In the genomic region with DNA sequence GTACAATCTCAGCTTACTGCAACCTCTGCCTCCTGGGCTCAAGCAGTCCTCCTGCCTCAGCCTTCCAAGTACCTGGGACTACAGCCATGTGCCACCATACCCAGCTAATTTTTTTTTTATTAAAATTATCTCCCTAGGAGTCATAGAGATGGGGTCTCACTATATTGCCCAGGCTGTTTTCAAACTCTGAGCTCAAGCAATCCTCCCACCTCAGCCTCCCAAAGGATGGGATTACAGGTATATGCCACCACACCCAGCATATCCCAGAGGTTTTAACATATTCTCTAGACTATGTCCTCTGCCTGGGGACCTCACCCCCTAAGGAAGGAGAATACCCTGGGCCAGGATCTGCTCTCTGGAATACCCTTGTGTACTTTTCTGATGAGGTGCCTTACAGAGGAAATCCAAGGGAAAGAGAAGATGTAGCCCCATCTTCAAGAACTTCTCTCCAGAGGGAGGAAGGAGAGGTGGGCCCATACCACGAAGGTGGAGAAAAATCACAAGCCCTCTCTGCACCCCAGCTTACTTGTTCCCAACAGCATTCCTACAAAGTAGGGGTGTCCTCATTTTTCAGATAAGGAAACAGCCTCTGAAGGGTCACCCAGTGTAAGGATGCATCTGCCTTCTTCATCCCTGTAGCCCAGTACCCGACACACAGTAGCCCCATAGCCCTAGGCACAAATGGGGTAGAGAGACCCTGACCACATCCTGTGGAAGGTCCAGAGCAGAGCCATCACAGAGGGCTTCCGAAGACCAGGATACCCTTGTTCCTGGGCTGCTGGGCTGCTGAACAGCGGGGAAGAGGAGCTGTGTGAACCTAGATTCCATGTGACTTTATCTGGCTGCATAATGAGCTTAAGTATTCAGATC, we compare ENCODE assay signal across 9 cellular contexts.
DNase-seq lines count a peak whose midpoint lies in the region; ATAC-seq and TF ChIP-seq lines count a peak whose summit lies in the region.
"Had no signal": no experiment of that assay in that cellular context is flagged by ENCODE, and none has a peak within 500 bp of the region (broad histone marks: within the 10 kb centered on the region; RNA-seq: fewer than 3 reads in every experiment).

No MANE protein-coding gene starts in this region.

- POLR2A ChIA-PET in activated B cell treated with CpG ODN at 0.5 μM for 24 hours (lab: Charles Lee), result interaction anchor here (0.9 to 3.7 kb wide), 13 partner anchors 9 to 224 kb away, joined by 3 to 32 read pairs (median 9); a partner anchor contains a TSS

- TF ChIP-seq CTCF in activated B cell treated with CpG ODN at 0.5 μM for 24 hours (IDR thresholded peaks at IDR 0.05), result no peak

- DNase-seq in CD4-positive, CD25-positive, alpha-beta regulatory T cell, result no peak
- DNase-seq in activated B cell treated with CpG ODN at 0.5 μM for 24 hours (no peak), GM19240 (ENCODE audit: insufficient read length, low spot score) (no peak), kidney glomerular epithelial cell (lab: John Stamatoyannopoulos, UW) (no peak)
- DNase-seq in activated CD4-positive, CD25-positive, alpha-beta regulatory T cell (lab: John Stamatoyannopoulos, UW), result no peak
- no peak for DNase-seq in stimulated activated CD4-positive, alpha-beta T cell treated with anti-CD3 and anti-CD28 coated beads, Interleukin-4, amount 100 ng/mL, for 1 hour
- DNase-seq: GDM1 had no signal

- H3K4me3 Mint-ChIP-seq in CD4-positive, CD25-positive, alpha-beta regulatory T cell, result peak overlapping the region in 3 of 4 donors; percentile 45 to 69 (median 53)
- H3K4me3 Mint-ChIP-seq in activated B cell treated with CpG ODN at 0.5 μM for 24 hours, result peak overlapping the region; percentile 72

- H3K4me1 ChIP-seq in CD4-positive, CD25-positive, alpha-beta regulatory T cell (ENCODE audit: control insufficient read depth, insufficient read depth, low read length, poor library complexity, severe bottlenecking), result peaks cover 26% of the 10 kb centered on the region
- peaks cover 56% of the 10 kb centered on the region for H3K4me1 ChIP-seq in mesodermal cell (ENCODE audit: control insufficient read depth, insufficient read depth, low read length, poor library complexity, severe bottlenecking)

- 59 to 79% methylated on average over 1 to 2 of the region's 4 CpGs for WGBS in mesodermal cell (ENCODE audit: insufficient coverage in 2 of 2), 2 experiments

- no peaks in the 10 kb centered on the region for H3K36me3 ChIP-seq in CD4-positive, CD25-positive, alpha-beta regulatory T cell (ENCODE audit: control insufficient read depth, insufficient read depth, low read length)
- peaks cover 6% of the 10 kb centered on the region for H3K36me3 ChIP-seq in mesodermal cell (ENCODE audit: control insufficient read depth, insufficient read depth, low read length)

- no peak for ATAC-seq in CD4-positive, CD25-positive, alpha-beta regulatory T cell (ENCODE audit: low read depth in 2 of 2)
- ATAC-seq in GM21529 (IDR thresholded peaks at IDR 0.05; ENCODE audit: unreplicated experiment) (peak; percentile 28), activated B cell treated with CpG ODN at 0.5 μM for 24 hours (ENCODE audit: low read depth) (peak; percentile 6)

- peak overlapping the region; percentile 59 for H3K4me3 ChIP-seq in CD4-positive, CD25-positive, alpha-beta regulatory T cell (ENCODE audit: low read depth, low read length)
- H3K4me3 ChIP-seq in mesodermal cell (ENCODE audit: extremely low read depth, insufficient read depth, low read length, poor library complexity, severe bottlenecking), result no peak overlapping the region

- CTCF ChIA-PET in activated B cell treated with CpG ODN at 0.5 μM for 24 hours (lab: Charles Lee), result interaction anchor here (0.7 to 2.0 kb wide), 7 partner anchors 14 to 148 kb away, joined by 3 to 6 read pairs (median 4); no protein-coding TSS in a partner anchor

- peak overlapping the region; percentile 5 for H3K27ac ChIP-seq in CD4-positive, CD25-positive, alpha-beta regulatory T cell (ENCODE audit: insufficient read depth, low read length, poor library complexity, severe bottlenecking)
- peak overlapping the region; percentile 62 for H3K27ac ChIP-seq in mesodermal cell (ENCODE audit: low read depth, low read length, severe bottlenecking)

- intact Hi-C loops in activated B cell treated with CpG ODN at 0.5 μM for 24 hours (cut with micrococcal nuclease), result loop anchor here (1.0 to 10.0 kb wide), 7 partner anchors 10 to 580 kb away; no protein-coding TSS in a partner anchor

- peak overlapping the region; percentile 78 to 85 (median 84) for H3K27ac Mint-ChIP-seq in CD4-positive, CD25-positive, alpha-beta regulatory T cell
- H3K27ac Mint-ChIP-seq in activated B cell treated with CpG ODN at 0.5 μM for 24 hours, result peak overlapping the region; percentile 92

- H3K4me1 Mint-ChIP-seq in CD4-positive, CD25-positive, alpha-beta regulatory T cell, result peaks cover 31 to 48% (median 42%) of the 10 kb centered on the region in 4 donors
- peaks cover 53% of the 10 kb centered on the region for H3K4me1 Mint-ChIP-seq in activated B cell treated with CpG ODN at 0.5 μM for 24 hours

- peaks cover 4% of the 10 kb centered on the region for H3K36me3 Mint-ChIP-seq in CD4-positive, CD25-positive, alpha-beta regulatory T cell
- peaks cover 24% of the 10 kb centered on the region for H3K36me3 Mint-ChIP-seq in activated B cell treated with CpG ODN at 0.5 μM for 24 hours (ENCODE audit: low read depth)

- H3K9me3 ChIP-seq in CD4-positive, CD25-positive, alpha-beta regulatory T cell (ENCODE audit: control insufficient read depth in 2 of 2, low read length in 2 of 2), result no peaks in the 10 kb centered on the region
- no peaks in the 10 kb centered on the region for H3K9me3 ChIP-seq in mesodermal cell (ENCODE audit: control insufficient read depth, low read length)

- H3K9me3 Mint-ChIP-seq in CD4-positive, CD25-positive, alpha-beta regulatory T cell, result no peaks in the 10 kb centered on the region
- no peaks in the 10 kb centered on the region for H3K9me3 Mint-ChIP-seq in activated B cell treated with CpG ODN at 0.5 μM for 24 hours

- H3K27me3 Mint-ChIP-seq in CD4-positive, CD25-positive, alpha-beta regulatory T cell, result no peaks in the 10 kb centered on the region
- no peaks in the 10 kb centered on the region for H3K27me3 Mint-ChIP-seq in activated B cell treated with CpG ODN at 0.5 μM for 24 hours

- H3K27me3 ChIP-seq in CD4-positive, CD25-positive, alpha-beta regulatory T cell (ENCODE audit: control insufficient read depth, insufficient read depth, low read length), result no peaks in the 10 kb centered on the region

Comparison
In these comparisons a context has a peak if more than half of its experiments do, and no peak if none do; other contexts are left out.
1. ATAC-seq: peak in GM21529 (single experiment) and activated B cell treated with CpG ODN at 0.5 μM for 24 hours (single experiment); none in CD4-positive, CD25-positive, alpha-beta regulatory T cell (0 of 2).